ENCODE assay signal across 9 cellular contexts in the genomic region with DNA sequence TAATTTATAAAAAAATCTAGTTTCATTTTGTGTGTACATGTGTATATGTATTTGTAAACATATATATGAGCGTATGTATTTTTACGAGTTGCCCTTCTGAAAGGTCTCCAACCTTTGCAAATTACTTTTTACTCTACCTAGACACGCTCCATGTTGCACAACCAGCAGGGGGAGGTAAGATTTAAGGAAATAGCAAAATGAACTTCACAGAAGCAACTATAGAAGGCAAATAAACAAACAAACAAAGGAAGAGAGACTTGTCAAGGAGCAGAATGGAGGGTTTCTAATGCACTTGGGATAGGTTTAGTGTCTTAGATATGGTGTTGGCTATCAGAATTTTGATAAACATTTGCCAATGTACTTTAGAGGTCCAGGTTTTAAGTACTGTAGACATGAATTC.
A peak's percentile ranks its signal among the peaks of the same experiment; 100 is the strongest.
DNase-seq lines count a peak whose midpoint lies in the region; ATAC-seq and TF ChIP-seq lines count a peak whose summit lies in the region.
"Had no signal": no experiment of that assay in that cellular context is flagged by ENCODE, and none has a peak within 500 bp of the region (broad histone marks: within the 10 kb centered on the region; RNA-seq: fewer than 3 reads in every experiment).

No MANE protein-coding gene starts in this region.

- H3K36me3 Mint-ChIP-seq in nephron (ENCODE audit: low read depth): no peaks in the 10 kb centered on the region
- H3K36me3 Mint-ChIP-seq in HFFc6 (ENCODE audit: low read depth): no peaks in the 10 kb centered on the region; the same call in 1 of the 2 replicates
- H3K36me3 Mint-ChIP-seq in stimulated activated memory B cell treated with anti-CD40 and anti-IgM and Interleukin-4, amounts not matched to agents 10 μg/mL and 1 μg/mL and 100 μg/mL, for 72 hours: no peaks in the 10 kb centered on the region

- H3K9me3 ChIP-seq in Karpas-422 (ENCODE audit: low read length): no peaks in the 10 kb centered on the region

- no peaks in the 10 kb centered on the region for H3K4me1 ChIP-seq in Karpas-422 (ENCODE audit: low read length)

- H3K4me1 Mint-ChIP-seq in nephron (peaks cover 6% of the 10 kb centered on the region), HFFc6 (ENCODE audit: low read depth) (no peaks in the 10 kb centered on the region)
- H3K4me1 Mint-ChIP-seq in stimulated activated memory B cell treated with anti-CD40 and anti-IgM and Interleukin-4, amounts not matched to agents 10 μg/mL and 1 μg/mL and 100 μg/mL, for 72 hours: no peaks in the 10 kb centered on the region

- H3K4me2 ChIP-seq in Karpas-422 (ENCODE audit: low read depth, low read length, poor library complexity, severe bottlenecking): no peak overlapping the region

- in situ Hi-C loops in G401 (cut with HindIII; ENCODE audit: low sequenced_read_pairs) (no loop called here), astrocyte of the spinal cord (cut with HindIII; ENCODE audit: low sequenced_read_pairs) (no loop called here)

- H3K9ac ChIP-seq in Karpas-422 (ENCODE audit: low read length): no peak overlapping the region

- H3K79me2 ChIP-seq in Karpas-422 (ENCODE audit: low read length): no peaks in the 10 kb centered on the region

- ATAC-seq in stimulated activated memory B cell treated with anti-CD40 and anti-IgM and Interleukin-4, amounts not matched to agents 10 μg/mL and 1 μg/mL and 100 μg/mL, for 72 hours: no peak

- H3K27me3 Mint-ChIP-seq in nephron (ENCODE audit: low read depth): peaks cover 4% of the 10 kb centered on the region
- H3K27me3 Mint-ChIP-seq in HFFc6 (ENCODE audit: insufficient read depth): no peaks in the 10 kb centered on the region
- no peaks in the 10 kb centered on the region for H3K27me3 Mint-ChIP-seq in stimulated activated memory B cell treated with anti-CD40 and anti-IgM and Interleukin-4, amounts not matched to agents 10 μg/mL and 1 μg/mL and 100 μg/mL, for 72 hours
- H3K27me3 Mint-ChIP-seq: dendritic cell treated with granulocyte-macrophage colony-stimulating factor and Interleukin-4, amounts not matched to agents 40 ng/mL and 50 ng/mL, for 4 days had no signal

- no peak overlapping the region for H2AFZ ChIP-seq in Karpas-422 (ENCODE audit: low read length)

- no peaks in the 10 kb centered on the region for H3K27me3 ChIP-seq in Karpas-422 (ENCODE audit: low read length)

- DNase-seq in G401 (ENCODE audit: low spot score): peak; percentile 19
- DNase-seq in Karpas-422: peak; percentile 62
- DNase-seq in astrocyte of the spinal cord (ENCODE audit: low read depth, low spot score): peak; percentile 16
- no peak for DNase-seq in HFFc6
- DNase-seq in NCI-H2227 (lab: John Stamatoyannopoulos, UW; ENCODE audit: unreplicated experiment): no peak
- DNase-seq: GOT3 had no signal

- no peaks in the 10 kb centered on the region for H3K9me2 ChIP-seq in Karpas-422 (replicated peaks; ENCODE audit: insufficient read depth, low read length)

- no peaks in the 10 kb centered on the region for H3K36me3 ChIP-seq in Karpas-422 (ENCODE audit: insufficient read depth, low read length)

- H3K4me3 ChIP-seq in Karpas-422 (ENCODE audit: low read length) (no peak overlapping the region), astrocyte of the spinal cord (ENCODE audit: low read depth, low read length) (no peak overlapping the region)

- H3K4me3 Mint-ChIP-seq in nephron (no peak overlapping the region), HFFc6 (no peak overlapping the region)
- no peak overlapping the region for H3K4me3 Mint-ChIP-seq in stimulated activated memory B cell treated with anti-CD40 and anti-IgM and Interleukin-4, amounts not matched to agents 10 μg/mL and 1 μg/mL and 100 μg/mL, for 72 hours
- H3K4me3 Mint-ChIP-seq: dendritic cell treated with granulocyte-macrophage colony-stimulating factor and Interleukin-4, amounts not matched to agents 40 ng/mL and 50 ng/mL, for 4 days had no signal

- no peak overlapping the region for H3K27ac ChIP-seq in Karpas-422 (ENCODE audit: low read length)

- no peaks in the 10 kb centered on the region for H3K9me3 Mint-ChIP-seq in nephron
- peaks cover 26% of the 10 kb centered on the region for H3K9me3 Mint-ChIP-seq in HFFc6
- no peaks in the 10 kb centered on the region for H3K9me3 Mint-ChIP-seq in stimulated activated memory B cell treated with anti-CD40 and anti-IgM and Interleukin-4, amounts not matched to agents 10 μg/mL and 1 μg/mL and 100 μg/mL, for 72 hours
- H3K9me3 Mint-ChIP-seq: dendritic cell treated with granulocyte-macrophage colony-stimulating factor and Interleukin-4, amounts not matched to agents 40 ng/mL and 50 ng/mL, for 4 days had no signal

- TF ChIP-seq CTCF in astrocyte of the spinal cord (IDR thresholded peaks at IDR 0.05; ENCODE audit: low read depth, low read length): peak; percentile 44
- TF ChIP-seq CTCF in nephron (IDR thresholded peaks at IDR 0.05; ENCODE audit: unreplicated experiment in 3 of 3): peak; percentile 59 to 65 (median 59)
- no peak; the same call in 1 of the 2 replicates for TF ChIP-seq CTCF in HFFc6 (IDR thresholded peaks at IDR 0.05)

- H3K27ac Mint-ChIP-seq in nephron: no peak overlapping the region
- no peak overlapping the region for H3K27ac Mint-ChIP-seq in HFFc6
- no peak overlapping the region for H3K27ac Mint-ChIP-seq in stimulated activated memory B cell treated with anti-CD40 and anti-IgM and Interleukin-4, amounts not matched to agents 10 μg/mL and 1 μg/mL and 100 μg/mL, for 72 hours
- H3K27ac Mint-ChIP-seq: dendritic cell treated with granulocyte-macrophage colony-stimulating factor and Interleukin-4, amounts not matched to agents 40 ng/mL and 50 ng/mL, for 4 days had no signal

- no peaks in the 10 kb centered on the region for H4K20me1 ChIP-seq in Karpas-422 (ENCODE audit: insufficient read depth, low read depth, low read length)

Comparison
In these comparisons a context has a peak if more than half of its experiments do, and no peak if none do; other contexts are left out.
1. DNase-seq: peak in G401 (single experiment), Karpas-422 (single experiment) and astrocyte of the spinal cord (single experiment); none in HFFc6 (single experiment) and NCI-H2227 (single experiment).